ENCODE assay signal across 20 cellular contexts in genomic region chr10:103840747-103841085, GRCh38. TPM values are rescaled to one million over a fixed set of nuclear protein-coding genes. Genes with fewer than 3 reads are reported as not detected.
A peak's percentile ranks its signal among the peaks of the same experiment; 100 is the strongest.
DNase-seq lines count a peak whose midpoint lies in the region; ATAC-seq and TF ChIP-seq lines count a peak whose summit lies in the region.
"Had no signal": no experiment of that assay in that cellular context is flagged by ENCODE, and none has a peak within 500 bp of the region (broad histone marks: within the 10 kb centered on the region; RNA-seq: fewer than 3 reads in every experiment).

No MANE protein-coding gene starts in this region.

- peaks cover 17 to 95% (median 67%) of the 10 kb centered on the region in 12 donors for H3K4me1 ChIP-seq in heart left ventricle
- H3K4me1 ChIP-seq in right cardiac atrium (ENCODE audit: control insufficient read depth, insufficient read depth, low read length): peaks cover 37% of the 10 kb centered on the region
- peaks cover 38% of the 10 kb centered on the region for H3K4me1 ChIP-seq in colonic mucosa
- peaks cover 41% of the 10 kb centered on the region for H3K4me1 ChIP-seq in mesendoderm (ENCODE audit: control insufficient read depth, low read depth, low read length)
- H3K4me1 ChIP-seq in transverse colon: peaks cover 27 to 83% (median 66%) of the 10 kb centered on the region in 4 donors
- H3K4me1 ChIP-seq: BE2C had no signal

- no peaks in the 10 kb centered on the region for H3K27me3 ChIP-seq in heart left ventricle
- H3K27me3 ChIP-seq in right cardiac atrium (ENCODE audit: control insufficient read depth, insufficient read depth): no peaks in the 10 kb centered on the region
- no peaks in the 10 kb centered on the region for H3K27me3 ChIP-seq in colonic mucosa
- no peaks in the 10 kb centered on the region for H3K27me3 ChIP-seq in mesendoderm (ENCODE audit: insufficient read depth, low read length, poor library complexity)
- no peaks in the 10 kb centered on the region for H3K27me3 ChIP-seq in transverse colon
- H3K27me3 ChIP-seq: BE2C, Peyer's patch, stomach had no signal

- H4K5ac ChIP-seq in mesendoderm (ENCODE audit: low read length): no peak overlapping the region

- H2AK5ac ChIP-seq in mesendoderm (ENCODE audit: low read length): no peak overlapping the region

- peak overlapping the region; percentile 74 for H3K56ac ChIP-seq in mesendoderm (ENCODE audit: low read length)

- H3K36me3 ChIP-seq in heart left ventricle (no peaks in the 10 kb centered on the region), colonic mucosa (no peaks in the 10 kb centered on the region), mesendoderm (ENCODE audit: control insufficient read depth, insufficient read depth, low read length) (no peaks in the 10 kb centered on the region), transverse colon (no peaks in the 10 kb centered on the region)
- H3K36me3 ChIP-seq: BE2C, Peyer's patch, stomach had no signal

- H3K4ac ChIP-seq in mesendoderm (ENCODE audit: low read depth, low read length): no peak overlapping the region

- no peak overlapping the region for H2BK15ac ChIP-seq in mesendoderm (replicated peaks; ENCODE audit: low read depth)

- H2BK120ac ChIP-seq in mesendoderm (ENCODE audit: low read depth, low read length): no peak overlapping the region

- DNase-seq in heart left ventricle (no peak), right cardiac atrium (no peak), colonic mucosa (no peak), mesendoderm (peak; percentile 79), transverse colon (no peak), amniotic stem cell (lab: John Stamatoyannopoulos, UW) (no peak), DMS53 treated with DMSO at 0.1 percent for 48 hours (lab: John Stamatoyannopoulos, UW; ENCODE audit: unreplicated experiment) (no peak)
- DNase-seq: activated CD4-positive, alpha-beta T cell treated with anti-CD3 and anti-CD28 coated beads, Interleukin-2, amount 10 ng/mL, durations not matched to agents 24 days and 14 days; activated naive CD4-positive, alpha-beta T cell treated with anti-CD3 and anti-CD28 coated beads, Interleukin-2, amount 50 U/mL, for 16 hours; BE2C; Caco-2; NCI-H1417 treated with DMSO at 0.1 percent for 48 hours; NCI-H524 treated with DMSO at 0.1 percent for 48 hours; Peyer's patch; T-helper 17 cell; trophoblast cell had no signal

- no peak for TF ChIP-seq EP300 in transverse colon (IDR thresholded peaks at IDR 0.05; ENCODE audit: low read depth)

- in situ Hi-C loops in transverse colon (cut with MboI; ENCODE audit: low pct_ligation_motif_present in 1 of 4, low pct_unique_long_range_greater_than_20kb in 1 of 4, low sequenced_read_pairs in 3 of 4): no loop called here

- H3K9me3 ChIP-seq in heart left ventricle: no peaks in the 10 kb centered on the region
- H3K9me3 ChIP-seq in right cardiac atrium (ENCODE audit: control insufficient read depth, low read length): no peaks in the 10 kb centered on the region
- no peaks in the 10 kb centered on the region for H3K9me3 ChIP-seq in colonic mucosa
- H3K9me3 ChIP-seq in transverse colon: no peaks in the 10 kb centered on the region
- H3K9me3 ChIP-seq: A549, BE2C, Caco-2, Peyer's patch, stomach had no signal

- 45 to 68% (median 52%) methylated on average over 4 of the region's 4 CpGs for whole genome bisulfite sequencing in heart left ventricle, 4 donors
- WGBS in right cardiac atrium: 82% methylated on average over 4 of the region's 4 CpGs
- no CpG with 5 or more reads among the region's 4 CpGs for WGBS in mesendoderm (ENCODE audit: extremely low coverage, insufficient coverage, low lambda C conversion rate)
- 83 to 86% methylated on average over 3 to 4 of the region's 4 CpGs for WGBS in transverse colon (ENCODE audit: low coverage in 1 of 2), 2 donors

- H3K4me2 ChIP-seq in mesendoderm (ENCODE audit: low read length): no peak overlapping the region
- H3K4me2 ChIP-seq: A549 had no signal

- ATAC-seq in heart left ventricle: no peak
- no peak for ATAC-seq in right cardiac atrium
- no peak for ATAC-seq in HG02642 (IDR thresholded peaks at IDR 0.05; ENCODE audit: poor library complexity, unreplicated experiment)
- ATAC-seq: A549, T-helper 17 cell had no signal

- peaks cover 25% of the 10 kb centered on the region for H3K79me2 ChIP-seq in mesendoderm (ENCODE audit: control insufficient read depth, insufficient read depth, low read length)

- H4K8ac ChIP-seq in mesendoderm (ENCODE audit: low read depth, low read length): no peak overlapping the region

- TF ChIP-seq POLR2A in heart left ventricle (IDR thresholded peaks at IDR 0.05) (no peak), transverse colon (IDR thresholded peaks at IDR 0.05) (no peak)

- no peak overlapping the region for H3K18ac ChIP-seq in mesendoderm (ENCODE audit: low read length)

- no peak overlapping the region for H3K4me3 ChIP-seq in heart left ventricle
- H3K4me3 ChIP-seq in right cardiac atrium (ENCODE audit: low read length): no peak overlapping the region
- no peak overlapping the region for H3K4me3 ChIP-seq in colonic mucosa
- H3K4me3 ChIP-seq in mesendoderm (ENCODE audit: low read length): no peak overlapping the region
- no peak overlapping the region for H3K4me3 ChIP-seq in transverse colon
- H3K4me3 ChIP-seq: A549, Peyer's patch, SK-N-MC, stomach had no signal

- H2BK5ac ChIP-seq in mesendoderm (ENCODE audit: low read length): peak overlapping the region; percentile 67

- H3K79me1 ChIP-seq in mesendoderm (ENCODE audit: low read length): peaks cover 27% of the 10 kb centered on the region

- intact Hi-C loops in heart left ventricle (cut with DNase I): no loop called here
- intact Hi-C loops in right cardiac atrium (cut with DNase I): no loop called here
- intact Hi-C loops in colonic mucosa (cut with DNase I): no loop called here
- intact Hi-C loops in transverse colon (cut with DNase I; ENCODE audit: low total_unique reads): no loop called here

- peak overlapping the region in 11 of 12 donors; percentile 45 to 87 (median 77) for H3K27ac ChIP-seq in heart left ventricle
- H3K27ac ChIP-seq in right cardiac atrium (ENCODE audit: low read length): no peak overlapping the region
- peak overlapping the region; percentile 46 for H3K27ac ChIP-seq in colonic mucosa
- peak overlapping the region; percentile 68 for H3K27ac ChIP-seq in mesendoderm (ENCODE audit: low read depth, low read length)
- H3K27ac ChIP-seq in transverse colon: peak overlapping the region; percentile 6 to 76 (median 58)
- H3K27ac ChIP-seq: A549, SK-N-MC, stomach had no signal

- TF ChIP-seq CTCF in heart left ventricle (IDR thresholded peaks at IDR 0.05) (no peak), colonic mucosa (IDR thresholded peaks at IDR 0.05) (no peak), transverse colon (IDR thresholded peaks at IDR 0.05) (no peak)

- H3K23ac ChIP-seq in mesendoderm (ENCODE audit: low read length): no peak overlapping the region

- peak overlapping the region in 1 of 2 donors; percentile 78 for H3K9ac ChIP-seq in colonic mucosa (ENCODE audit: low read depth in 2 of 2, low read length in 2 of 2)
- peak overlapping the region; percentile 23 for H3K9ac ChIP-seq in mesendoderm (ENCODE audit: low read length)

RNA-seq across cellular contexts. Expression of gene SH3PXD2A, which starts 14.7 kb away (rescaled TPM):
- total RNA-seq in heart left ventricle (10 to 100 TPM; 21.8 to 43.4 (median 31.9) TPM), right cardiac atrium (10 to 100 TPM; 30.2 to 31.7 (median 31.0) TPM), colonic mucosa (10 to 100 TPM; 37.5 to 40.8 TPM), transverse colon (10 to 100 TPM; 26.5 to 56.9 (median 33.3) TPM)
- polyA plus RNA-seq in heart left ventricle (10 to 100 TPM; 11.8 to 16.6 TPM), right cardiac atrium (13.5 TPM)
- 7.7 TPM for polyA plus RNA-seq in mesendoderm (2013, experiment 1 of 2)
- polyA plus RNA-seq in mesendoderm (2013, experiment 2 of 2): 7.8 TPM
